In genomic region chr2:149613712-149614111, GRCh38 we compare ENCODE assay signal across 19 cellular contexts.
"Had no signal": no experiment of that assay in that cellular context is flagged by ENCODE, and none has a peak within 500 bp of the region (broad histone marks: within the 10 kb centered on the region; RNA-seq: fewer than 3 reads in every experiment).

No MANE protein-coding gene starts in this region.

- H3K4me3 ChIP-seq: cardiac muscle cell, gastrocnemius medialis, hepatocyte, neural progenitor cell, pancreas, upper lobe of left lung had no signal

- H3K4me1 ChIP-seq: neural progenitor cell had no signal

- H3K27ac ChIP-seq: cardiac muscle cell, epithelial cell of prostate, gastrocnemius medialis, hepatocyte, neural progenitor cell, pancreas, upper lobe of left lung had no signal

- H3K4me3 Mint-ChIP-seq: activated CD8-positive, alpha-beta T cell treated with anti-CD3 and anti-CD28 coated beads for 36 hours; activated naive CD8-positive, alpha-beta T cell treated with anti-CD3 and anti-CD28 coated beads, Interleukin-2, amount 10 ng/mL, durations not matched to agents 7 days and 5 days; activated T-cell treated with anti-CD3 and anti-CD28 coated beads, Interleukin-2, amount 50 U/mL, for 72 hours; dendritic cell treated with granulocyte-macrophage colony-stimulating factor and Interleukin-4, amounts not matched to agents 40 ng/mL and 50 ng/mL, for 4 days; effector memory CD8-positive, alpha-beta T cell; neural progenitor cell had no signal

- H3K36me3 Mint-ChIP-seq: activated naive CD8-positive, alpha-beta T cell treated with anti-CD3 and anti-CD28 coated beads, Interleukin-2, amount 10 ng/mL, durations not matched to agents 7 days and 5 days; neural progenitor cell had no signal

- DNase-seq: activated CD4-positive, alpha-beta T cell treated with anti-CD3 and anti-CD28 coated beads for 4 hours; activated CD8-positive, alpha-beta memory T cell treated with anti-CD3 and anti-CD28 coated beads, Interleukin-2, amount 50 U/mL, for 4 hours; activated CD8-positive, alpha-beta T cell treated with anti-CD3 and anti-CD28 coated beads for 36 hours; activated naive CD8-positive, alpha-beta T cell treated with anti-CD3 and anti-CD28 coated beads, Interleukin-2, amount 10 ng/mL, durations not matched to agents 7 days and 5 days; activated T-cell treated with anti-CD3 and anti-CD28 coated beads, Interleukin-2, amount 50 U/mL, for 72 hours; aorta; effector memory CD8-positive, alpha-beta T cell; gastrocnemius medialis; kidney glomerular epithelial cell; pancreas; stimulated activated CD4-positive, alpha-beta T cell treated with anti-CD3 and anti-CD28 coated beads, Interleukin-2, amount 100 ng/mL, for 48 hours; stimulated activated naive CD4-positive, alpha-beta T cell treated with Interleukin-2 at 50 U/mL for 16 hours; T-helper 1 cell; upper lobe of left lung had no signal

- H3K27ac Mint-ChIP-seq: activated CD8-positive, alpha-beta T cell treated with anti-CD3 and anti-CD28 coated beads for 36 hours; activated naive CD8-positive, alpha-beta T cell treated with anti-CD3 and anti-CD28 coated beads, Interleukin-2, amount 10 ng/mL, durations not matched to agents 7 days and 5 days; activated T-cell treated with anti-CD3 and anti-CD28 coated beads, Interleukin-2, amount 50 U/mL, for 72 hours; dendritic cell treated with granulocyte-macrophage colony-stimulating factor and Interleukin-4, amounts not matched to agents 40 ng/mL and 50 ng/mL, for 4 days; effector memory CD8-positive, alpha-beta T cell; neural progenitor cell had no signal

- H3K4me1 Mint-ChIP-seq: activated naive CD8-positive, alpha-beta T cell treated with anti-CD3 and anti-CD28 coated beads, Interleukin-2, amount 10 ng/mL, durations not matched to agents 7 days and 5 days had no signal

- H3K9me3 ChIP-seq: gastrocnemius medialis, pancreas, upper lobe of left lung had no signal

- H3K36me3 ChIP-seq: cardiac muscle cell, gastrocnemius medialis, neural progenitor cell, pancreas, upper lobe of left lung had no signal

- ATAC-seq: activated CD8-positive, alpha-beta T cell treated with anti-CD3 and anti-CD28 coated beads for 36 hours; activated T-cell treated with anti-CD3 and anti-CD28 coated beads, Interleukin-2, amount 50 U/mL, for 72 hours; effector memory CD8-positive, alpha-beta T cell; gastrocnemius medialis; pancreas had no signal

- H3K9me3 Mint-ChIP-seq: activated CD8-positive, alpha-beta T cell treated with anti-CD3 and anti-CD28 coated beads for 36 hours; activated naive CD8-positive, alpha-beta T cell treated with anti-CD3 and anti-CD28 coated beads, Interleukin-2, amount 10 ng/mL, durations not matched to agents 7 days and 5 days; activated T-cell treated with anti-CD3 and anti-CD28 coated beads, Interleukin-2, amount 50 U/mL, for 72 hours; dendritic cell treated with granulocyte-macrophage colony-stimulating factor and Interleukin-4, amounts not matched to agents 40 ng/mL and 50 ng/mL, for 4 days; effector memory CD8-positive, alpha-beta T cell had no signal

- H3K27me3 ChIP-seq: cardiac muscle cell, gastrocnemius medialis, hepatocyte, neural progenitor cell, pancreas, upper lobe of left lung had no signal
